In genomic region chr17:28841901-28842281, GRCh38 we compare ENCODE assay signal across 8 cellular contexts. TPM values are rescaled to one million over a fixed set of nuclear protein-coding genes. Genes with fewer than 3 reads are reported as not detected.
A peak's percentile ranks its signal among the peaks of the same experiment; 100 is the strongest.
DNase-seq lines count a peak whose midpoint lies in the region; ATAC-seq, FAIRE-seq and TF ChIP-seq lines count a peak whose summit lies in the region.

No MANE protein-coding gene starts in this region.

- H3K27me3 Mint-ChIP-seq in activated naive CD8-positive, alpha-beta T cell treated with anti-CD3 and anti-CD28 coated beads, Interleukin-2, amount 50 U/mL, for 24 hours, result no peaks in the 10 kb centered on the region

- H3K4me3 ChIP-seq in AG10803 (ENCODE audit: low read length) (peak overlapping the region; percentile 93), thyroid gland (replicated peaks in 1 of 3) (peak overlapping the region; percentile 25 to 75 (median 36))

- H3K4me3 Mint-ChIP-seq in activated naive CD8-positive, alpha-beta T cell treated with anti-CD3 and anti-CD28 coated beads, Interleukin-2, amount 50 U/mL, for 24 hours, result peak overlapping the region; percentile 98

- intact Hi-C loops in left colon (cut with DNase I, micrococcal nuclease) (no loop called here), thyroid gland (cut with DNase I) (no loop called here)

- peak overlapping the region; percentile 95 for H3K27ac Mint-ChIP-seq in activated naive CD8-positive, alpha-beta T cell treated with anti-CD3 and anti-CD28 coated beads, Interleukin-2, amount 50 U/mL, for 24 hours

- no peaks in the 10 kb centered on the region for H3K9me3 Mint-ChIP-seq in activated naive CD8-positive, alpha-beta T cell treated with anti-CD3 and anti-CD28 coated beads, Interleukin-2, amount 50 U/mL, for 24 hours

- no peak for FAIRE-seq in GM19239 (lab: Jason Lieb, UNC)

- peaks cover 12 to 13% of the 10 kb centered on the region in 2 donors for H3K4me1 ChIP-seq in thyroid gland

- H3K36me3 ChIP-seq in thyroid gland, result no peaks in the 10 kb centered on the region

- peak; percentile 8 for ATAC-seq in HG03108 (IDR thresholded peaks at IDR 0.05; ENCODE audit: unreplicated experiment)
- ATAC-seq in activated naive CD8-positive, alpha-beta T cell treated with anti-CD3 and anti-CD28 coated beads, Interleukin-2, amount 50 U/mL, for 24 hours, result no peak
- peak; percentile 85 for ATAC-seq in left colon
- no peak for ATAC-seq in GM18861 (IDR thresholded peaks at IDR 0.05; ENCODE audit: unreplicated experiment)
- no peak for ATAC-seq in HG03135 (IDR thresholded peaks at IDR 0.05; ENCODE audit: unreplicated experiment)

- peaks cover 35% of the 10 kb centered on the region for H3K4me1 Mint-ChIP-seq in activated naive CD8-positive, alpha-beta T cell treated with anti-CD3 and anti-CD28 coated beads, Interleukin-2, amount 50 U/mL, for 24 hours

- no peak for TF ChIP-seq CTCF in AG10803 (conservative IDR thresholded peaks at IDR 0.05; ENCODE audit: low read length)
- TF ChIP-seq CTCF in thyroid gland (IDR thresholded peaks at IDR 0.05), result no peak

- no peak for DNase-seq in AG10803 (ENCODE audit: low read depth)
- DNase-seq in activated naive CD8-positive, alpha-beta T cell treated with anti-CD3 and anti-CD28 coated beads, Interleukin-2, amount 50 U/mL, for 24 hours, result no peak
- DNase-seq in left colon, result no peak
- no peak for DNase-seq in thyroid gland
- DNase-seq in GM19239 (ENCODE audit: insufficient read length, low spot score), result no peak

- no peak for TF ChIP-seq POLR2A in thyroid gland (IDR thresholded peaks at IDR 0.05)

- peaks cover 2% of the 10 kb centered on the region for H3K36me3 Mint-ChIP-seq in activated naive CD8-positive, alpha-beta T cell treated with anti-CD3 and anti-CD28 coated beads, Interleukin-2, amount 50 U/mL, for 24 hours (ENCODE audit: low read depth)

- H3K27me3 ChIP-seq in thyroid gland, result no peaks in the 10 kb centered on the region

- no peaks in the 10 kb centered on the region for H3K9me3 ChIP-seq in thyroid gland

- whole genome bisulfite sequencing in thyroid gland, 2 donors, result 5 to 9% methylated on average over 6 of the region's 6 CpGs

- peak overlapping the region in 2 of 3 donors; percentile 58 to 81 for H3K27ac ChIP-seq in thyroid gland

RNA-seq across cellular contexts. Expression of gene FAM222B, which starts 0.7 kb away (rescaled TPM):
- total RNA-seq in left colon, result 10 to 100 TPM; 28.9 to 33.0 TPM
- total RNA-seq in thyroid gland, result 10 to 100 TPM; 14.1 to 22.6 (median 15.8) TPM

RNA-seq across cellular contexts. Expression of gene ERAL1, which starts 12.9 kb away (rescaled TPM):
- total RNA-seq in left colon (10 to 100 TPM; 30.8 to 33.9 TPM), thyroid gland (10 to 100 TPM; 23.1 to 59.3 (median 41.2) TPM)

RNA-seq across cellular contexts. Expression of gene FLOT2, which starts 55.6 kb away (rescaled TPM):
- total RNA-seq in left colon (10 to 100 TPM; 82.4 to 91.5 TPM), thyroid gland (10 to 100 TPM; 55.0 to 75.0 (median 62.7) TPM)

Comparison
In these comparisons a context has a peak if more than half of its experiments do, and no peak if none do; other contexts are left out.
1. ATAC-seq: peak in HG03108 (single experiment) and left colon (single experiment); none in activated naive CD8-positive, alpha-beta T cell treated with anti-CD3 and anti-CD28 coated beads, Interleukin-2, amount 50 U/mL, for 24 hours (single experiment), GM18861 (single experiment) and HG03135 (single experiment).